8 cellular contexts compared by ENCODE assay signal in the genomic region with DNA sequence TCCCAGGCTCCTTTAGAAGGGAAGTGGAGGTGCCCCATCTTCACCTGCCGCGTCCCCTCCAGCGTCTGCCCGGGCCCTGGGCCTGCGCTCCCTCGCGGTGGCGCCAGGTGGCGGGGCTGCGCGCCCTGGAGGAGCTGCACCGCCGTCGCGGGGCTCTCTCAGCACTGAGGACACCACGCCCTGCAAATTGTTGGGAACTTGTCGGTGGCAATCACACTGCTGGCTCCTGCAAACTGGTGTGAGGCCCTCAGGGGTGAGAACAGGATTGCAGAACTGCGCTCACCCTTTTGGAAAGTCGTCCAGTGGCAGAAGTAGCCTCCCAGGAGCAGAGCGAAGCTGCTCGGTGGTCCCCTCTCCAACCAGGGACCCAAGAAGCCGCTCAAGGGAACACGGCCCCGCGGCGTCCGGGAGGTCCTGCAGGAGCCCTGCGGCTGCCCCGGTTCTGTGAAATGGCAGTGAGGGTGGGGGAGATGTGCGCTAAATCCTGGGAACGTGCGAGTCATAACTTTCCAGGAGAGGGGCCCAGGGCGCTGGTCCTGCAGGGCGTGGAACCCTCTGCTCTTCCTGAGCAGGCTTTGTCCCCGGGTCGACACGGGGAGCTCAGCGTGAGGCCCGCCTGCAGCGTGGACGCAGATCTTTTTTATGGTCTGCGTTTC. TPM values are rescaled to one million over a fixed set of nuclear protein-coding genes. Genes with fewer than 3 reads are reported as not detected.
A peak's percentile ranks its signal among the peaks of the same experiment; 100 is the strongest.
DNase-seq lines count a peak whose midpoint lies in the region; ATAC-seq, FAIRE-seq and TF ChIP-seq lines count a peak whose summit lies in the region.

No MANE protein-coding gene starts in this region.

- no TSS peak for BruUV-seq in OCI-LY7 (replicated peaks; lab: Mats Ljungman, UMichigan)

- H4K20me1 ChIP-seq in OCI-LY7 (ENCODE audit: insufficient read depth, low read length), result no peaks in the 10 kb centered on the region

- no peaks in the 10 kb centered on the region for H3K9me3 ChIP-seq in CD4-positive, CD25-positive, alpha-beta regulatory T cell (ENCODE audit: control insufficient read depth in 2 of 2, low read length in 2 of 2)
- peaks cover 4% of the 10 kb centered on the region; the same call in 1 of the 2 replicates for H3K9me3 ChIP-seq in OCI-LY7 (ENCODE audit: low read length)

- peaks cover 5 to 23% (median 7%) of the 10 kb centered on the region in 4 donors for H3K4me1 Mint-ChIP-seq in CD4-positive, CD25-positive, alpha-beta regulatory T cell
- peaks cover 25% of the 10 kb centered on the region for H3K4me1 Mint-ChIP-seq in activated T-cell treated with anti-CD3 and anti-CD28 coated beads, Interleukin-2, amount 50 U/mL, for 72 hours (ENCODE audit: low read depth)
- peaks cover 0 to 10% of the 10 kb centered on the region in 2 donors for H3K4me1 Mint-ChIP-seq in natural killer cell treated with Interleukin-12 subunit alpha and Interleukin-12 subunit beta and Interleukin-15 and Interleukin-18, amount 100 ng/mL, for 72 hours (ENCODE audit: low read depth in 2 of 2)
- H3K4me1 Mint-ChIP-seq in stimulated activated naive CD8-positive, alpha-beta T cell treated with anti-CD3 and anti-CD28 coated beads, Interleukin-15, Interleukin-2, amounts not matched to agents 100 ng/mL and 50 ng/mL, for 24 hours (ENCODE audit: low read depth), result peaks cover 35% of the 10 kb centered on the region

- intact Hi-C loops in OCI-LY7 (cut with micrococcal nuclease; ENCODE audit: unreplicated experiment), result loop anchor here (1.0 kb wide), 1 partner anchor 89 kb away; no protein-coding TSS in a partner anchor

- H3K36me3 ChIP-seq in CD4-positive, CD25-positive, alpha-beta regulatory T cell (ENCODE audit: control insufficient read depth, insufficient read depth, low read length), result no peaks in the 10 kb centered on the region
- peaks cover 79% of the 10 kb centered on the region for H3K36me3 ChIP-seq in OCI-LY7 (ENCODE audit: insufficient read depth, low read length)

- H3K4me2 ChIP-seq in OCI-LY7 (ENCODE audit: low read length), result peak overlapping the region; percentile 88

- H3K4me3 ChIP-seq in CD4-positive, CD25-positive, alpha-beta regulatory T cell (ENCODE audit: low read depth, low read length), result peak overlapping the region; percentile 38
- H3K4me3 ChIP-seq in OCI-LY7 (ENCODE audit: low read depth, low read length, poor library complexity, severe bottlenecking) (peak overlapping the region; percentile 91), fibroblast of the aortic adventitia (ENCODE audit: low read depth, low read length) (peak overlapping the region; percentile 79)

- H3K4me1 ChIP-seq in CD4-positive, CD25-positive, alpha-beta regulatory T cell (ENCODE audit: control insufficient read depth, insufficient read depth, low read length, poor library complexity, severe bottlenecking), result peaks cover 12% of the 10 kb centered on the region
- H3K4me1 ChIP-seq in OCI-LY7 (ENCODE audit: insufficient read depth, low read length, poor library complexity, severe bottlenecking), result peaks cover 51% of the 10 kb centered on the region

- H3K79me2 ChIP-seq in OCI-LY7 (ENCODE audit: insufficient read depth, low read depth, low read length), result peaks cover 88% of the 10 kb centered on the region

- peak; percentile 85 for FAIRE-seq in GM19239 (lab: Jason Lieb, UNC)

- TF ChIP-seq CTCF in OCI-LY7 (conservative IDR thresholded peaks at IDR 0.05; ENCODE audit: low read length) (peak; percentile 92), fibroblast of the aortic adventitia (IDR thresholded peaks at IDR 0.05; ENCODE audit: insufficient read depth, low read length) (peak; percentile 74)

- DNase-seq in CD4-positive, CD25-positive, alpha-beta regulatory T cell, result peak in 2 of 3 donors; percentile 44 to 62
- DNase-seq in GM19239 (ENCODE audit: insufficient read length, low spot score) (peak; percentile 91), OCI-LY7 (ENCODE audit: low spot score) (peak; percentile 92), fibroblast of the aortic adventitia (ENCODE audit: low read depth) (peak; percentile 72)
- peak; percentile 80 to 82 for DNase-seq in activated T-cell treated with anti-CD3 and anti-CD28 coated beads, Interleukin-2, amount 50 U/mL, for 72 hours
- peak; percentile 77 for DNase-seq in natural killer cell treated with Interleukin-12 subunit alpha and Interleukin-12 subunit beta and Interleukin-15 and Interleukin-18, amount 100 ng/mL, for 72 hours (ENCODE audit: low spot score)

- POLR2A ChIA-PET in OCI-LY7 (lab: Charles Lee), result interaction anchor here (0.5 to 8.9 kb wide), 18 partner anchors 11 to 213 kb away, joined by 3 to 134 read pairs (median 4); no protein-coding TSS in a partner anchor

- H3K9me3 Mint-ChIP-seq in CD4-positive, CD25-positive, alpha-beta regulatory T cell, result peaks cover 0 to 3% (median 0%) of the 10 kb centered on the region in 7 donors
- H3K9me3 Mint-ChIP-seq in activated T-cell treated with anti-CD3 and anti-CD28 coated beads, Interleukin-2, amount 50 U/mL, for 72 hours, result no peaks in the 10 kb centered on the region
- H3K9me3 Mint-ChIP-seq in natural killer cell treated with Interleukin-12 subunit alpha and Interleukin-12 subunit beta and Interleukin-15 and Interleukin-18, amount 100 ng/mL, for 72 hours, result no peaks in the 10 kb centered on the region
- no peaks in the 10 kb centered on the region for H3K9me3 Mint-ChIP-seq in stimulated activated naive CD8-positive, alpha-beta T cell treated with anti-CD3 and anti-CD28 coated beads, Interleukin-15, Interleukin-2, amounts not matched to agents 100 ng/mL and 50 ng/mL, for 24 hours

- CTCF ChIA-PET in OCI-LY7 (lab: Charles Lee; ENCODE audit: unreplicated experiment), result interaction anchor here (0.8 to 4.9 kb wide), 9 partner anchors 9 to 99 kb away, joined by 3 to 42 read pairs (median 3); no protein-coding TSS in a partner anchor

- peaks cover 50% of the 10 kb centered on the region for H3K27me3 Mint-ChIP-seq in CD4-positive, CD25-positive, alpha-beta regulatory T cell
- peaks cover 72% of the 10 kb centered on the region for H3K27me3 Mint-ChIP-seq in activated T-cell treated with anti-CD3 and anti-CD28 coated beads, Interleukin-2, amount 50 U/mL, for 72 hours (ENCODE audit: low read depth)
- peaks cover 51 to 58% of the 10 kb centered on the region in 2 donors for H3K27me3 Mint-ChIP-seq in natural killer cell treated with Interleukin-12 subunit alpha and Interleukin-12 subunit beta and Interleukin-15 and Interleukin-18, amount 100 ng/mL, for 72 hours
- peaks cover 59% of the 10 kb centered on the region for H3K27me3 Mint-ChIP-seq in stimulated activated naive CD8-positive, alpha-beta T cell treated with anti-CD3 and anti-CD28 coated beads, Interleukin-15, Interleukin-2, amounts not matched to agents 100 ng/mL and 50 ng/mL, for 24 hours

- peak; percentile 81 to 85 for ATAC-seq in CD4-positive, CD25-positive, alpha-beta regulatory T cell (ENCODE audit: low read depth in 2 of 2)
- peak; percentile 52 for ATAC-seq in HG03439 (IDR thresholded peaks at IDR 0.05; ENCODE audit: unreplicated experiment)
- peak; percentile 91 to 92 for ATAC-seq in activated T-cell treated with anti-CD3 and anti-CD28 coated beads, Interleukin-2, amount 50 U/mL, for 72 hours (replicated peaks in 1 of 2)
- ATAC-seq in natural killer cell treated with Interleukin-12 subunit alpha and Interleukin-12 subunit beta and Interleukin-15 and Interleukin-18, amount 100 ng/mL, for 72 hours, result peak; percentile 84 to 86

- no peak overlapping the region for H2AFZ ChIP-seq in OCI-LY7 (ENCODE audit: low read length)

- H3K27ac ChIP-seq in CD4-positive, CD25-positive, alpha-beta regulatory T cell (ENCODE audit: insufficient read depth, low read length, poor library complexity, severe bottlenecking), result no peak overlapping the region
- peak overlapping the region; percentile 92 for H3K27ac ChIP-seq in OCI-LY7 (ENCODE audit: low read depth, low read length, poor library complexity, severe bottlenecking)

- H3K36me3 Mint-ChIP-seq in CD4-positive, CD25-positive, alpha-beta regulatory T cell, result no peaks in the 10 kb centered on the region
- peaks cover 0 to 3% of the 10 kb centered on the region in 2 donors for H3K36me3 Mint-ChIP-seq in activated T-cell treated with anti-CD3 and anti-CD28 coated beads, Interleukin-2, amount 50 U/mL, for 72 hours (ENCODE audit: insufficient read depth in 2 of 2)
- H3K36me3 Mint-ChIP-seq in natural killer cell treated with Interleukin-12 subunit alpha and Interleukin-12 subunit beta and Interleukin-15 and Interleukin-18, amount 100 ng/mL, for 72 hours, result no peaks in the 10 kb centered on the region
- no peaks in the 10 kb centered on the region for H3K36me3 Mint-ChIP-seq in stimulated activated naive CD8-positive, alpha-beta T cell treated with anti-CD3 and anti-CD28 coated beads, Interleukin-15, Interleukin-2, amounts not matched to agents 100 ng/mL and 50 ng/mL, for 24 hours (ENCODE audit: low read depth)

- no peak overlapping the region for H3K27ac Mint-ChIP-seq in CD4-positive, CD25-positive, alpha-beta regulatory T cell
- H3K27ac Mint-ChIP-seq in activated T-cell treated with anti-CD3 and anti-CD28 coated beads, Interleukin-2, amount 50 U/mL, for 72 hours, result no peak overlapping the region
- no peak overlapping the region for H3K27ac Mint-ChIP-seq in natural killer cell treated with Interleukin-12 subunit alpha and Interleukin-12 subunit beta and Interleukin-15 and Interleukin-18, amount 100 ng/mL, for 72 hours
- H3K27ac Mint-ChIP-seq in stimulated activated naive CD8-positive, alpha-beta T cell treated with anti-CD3 and anti-CD28 coated beads, Interleukin-15, Interleukin-2, amounts not matched to agents 100 ng/mL and 50 ng/mL, for 24 hours, result no peak overlapping the region

- peaks cover 28% of the 10 kb centered on the region for H3K27me3 ChIP-seq in CD4-positive, CD25-positive, alpha-beta regulatory T cell (ENCODE audit: control insufficient read depth, insufficient read depth, low read length)

- peak overlapping the region in 3 of 4 donors; percentile 61 to 80 (median 76) for H3K4me3 Mint-ChIP-seq in CD4-positive, CD25-positive, alpha-beta regulatory T cell
- H3K4me3 Mint-ChIP-seq in activated T-cell treated with anti-CD3 and anti-CD28 coated beads, Interleukin-2, amount 50 U/mL, for 72 hours, result peak overlapping the region; percentile 87 to 89
- H3K4me3 Mint-ChIP-seq in natural killer cell treated with Interleukin-12 subunit alpha and Interleukin-12 subunit beta and Interleukin-15 and Interleukin-18, amount 100 ng/mL, for 72 hours, result peak overlapping the region; percentile 80
- peak overlapping the region; percentile 75 for H3K4me3 Mint-ChIP-seq in stimulated activated naive CD8-positive, alpha-beta T cell treated with anti-CD3 and anti-CD28 coated beads, Interleukin-15, Interleukin-2, amounts not matched to agents 100 ng/mL and 50 ng/mL, for 24 hours

- no peaks in the 10 kb centered on the region for H3K9me2 ChIP-seq in OCI-LY7 (ENCODE audit: insufficient read depth, low read length)

RNA-seq across cellular contexts. Expression of a gene that starts 1.0 kb away (rescaled TPM):
- 0.17 TPM for total RNA-seq in CD4-positive, CD25-positive, alpha-beta regulatory T cell
- polyA plus RNA-seq in CD4-positive, CD25-positive, alpha-beta regulatory T cell, result under 1 TPM in 1 of 4 donors, not detected in 3; 0.06 TPM
- total RNA-seq in OCI-LY7 (2014; rRNA removed; shearing (Covaris generic)), result 74.2 and 92.3 TPM in 2 replicates
- 219 and 233 TPM in 2 replicates for total RNA-seq in OCI-LY7 (2022)
- 1 to 10 TPM in 1 of 2 donors, under 1 TPM in 1; 0.74 to 1.2 TPM for total RNA-seq in activated T-cell treated with anti-CD3 and anti-CD28 coated beads, Interleukin-2, amount 50 U/mL, for 72 hours
- total RNA-seq in fibroblast of the aortic adventitia (ENCODE audit: low replicate concordance), result 18.0 and 26.4 TPM in 2 replicates
- total RNA-seq in natural killer cell treated with Interleukin-12 subunit alpha and Interleukin-12 subunit beta and Interleukin-15 and Interleukin-18, amount 100 ng/mL, for 72 hours, result under 1 TPM; 0.17 to 0.70 TPM

RNA-seq across cellular contexts. Expression of a gene that starts 38.5 kb away (rescaled TPM):
- not detected for total RNA-seq in CD4-positive, CD25-positive, alpha-beta regulatory T cell
- polyA plus RNA-seq in CD4-positive, CD25-positive, alpha-beta regulatory T cell, result not detected
- not detected in 2 replicates for total RNA-seq in OCI-LY7 (2014; rRNA removed; shearing (Covaris generic))
- total RNA-seq in OCI-LY7 (2022) (not detected in 2 replicates), fibroblast of the aortic adventitia (ENCODE audit: low replicate concordance) (189 and 197 TPM in 2 replicates)
- total RNA-seq in activated T-cell treated with anti-CD3 and anti-CD28 coated beads, Interleukin-2, amount 50 U/mL, for 72 hours, result under 1 TPM in 1 of 2 donors, not detected in 1; 0.14 TPM
- total RNA-seq in natural killer cell treated with Interleukin-12 subunit alpha and Interleukin-12 subunit beta and Interleukin-15 and Interleukin-18, amount 100 ng/mL, for 72 hours, result not detected

Comparison
In these comparisons a context has a peak if more than half of its experiments do, and no peak if none do; other contexts are left out.
1. H3K4me3 ChIP-seq: peak in every context shown above with its lines; median percentile 91 in OCI-LY7; 79 in fibroblast of the aortic adventitia; 38 in CD4-positive, CD25-positive, alpha-beta regulatory T cell.
2. RNA of a gene that starts 38.5 kb away (total RNA-seq): 189 to 197 TPM in fibroblast of the aortic adventitia; 0.14 TPM in activated T-cell treated with anti-CD3 and anti-CD28 coated beads, Interleukin-2, amount 50 U/mL, for 72 hours, not detected in OCI-LY7, not detected in CD4-positive, CD25-positive, alpha-beta regulatory T cell (single experiment) and not detected in natural killer cell treated with Interleukin-12 subunit alpha and Interleukin-12 subunit beta and Interleukin-15 and Interleukin-18, amount 100 ng/mL, for 72 hours; every median in the first group is over 100 times any median in the second.
3. Peak in every context shown above with its lines, with median percentiles within 50 percentile points of each other: ATAC-seq, DNase-seq and H3K4me3 Mint-ChIP-seq.